25 cellular contexts compared by ENCODE assay signal in genomic region chr11:19552684-19553083, GRCh38.
"Had no signal": no experiment of that assay in that cellular context is flagged by ENCODE, and none has a peak within 500 bp of the region (broad histone marks: within the 10 kb centered on the region; RNA-seq: fewer than 3 reads in every experiment).

No MANE protein-coding gene starts in this region.

- H3K9me3 Mint-ChIP-seq: activated naive CD4-positive, alpha-beta T cell treated with anti-CD3 and anti-CD28 coated beads for 36 hours; dendritic cell treated with granulocyte-macrophage colony-stimulating factor and Interleukin-4, amounts not matched to agents 40 ng/mL and 50 ng/mL, for 4 days; nephron progenitor cell; type B pancreatic cell had no signal

- H3K4me1 ChIP-seq: uterus had no signal

- ATAC-seq: activated CD4-positive, CD25-positive, alpha-beta regulatory T cell treated with anti-CD3 and anti-CD28 coated beads, Interleukin-2, amount 50 U/mL, for 24 hours; mucosa of descending colon; stimulated activated naive CD8-positive, alpha-beta T cell treated with anti-CD3 and anti-CD28 coated beads, Interleukin-15, Interleukin-2, amounts not matched to agents 100 U/mL and 50 U/mL, for 24 hours; T-helper 17 cell had no signal

- H3K27ac ChIP-seq: uterus, WERI-Rb-1 had no signal

- H3K4me3 ChIP-seq: mucosa of descending colon, uterus had no signal

- H3K27ac Mint-ChIP-seq: activated naive CD4-positive, alpha-beta T cell treated with anti-CD3 and anti-CD28 coated beads for 36 hours; dendritic cell treated with granulocyte-macrophage colony-stimulating factor and Interleukin-4, amounts not matched to agents 40 ng/mL and 50 ng/mL, for 4 days; nephron progenitor cell; T-helper 17 cell; type B pancreatic cell had no signal

- H3K4me3 Mint-ChIP-seq: activated naive CD4-positive, alpha-beta T cell treated with anti-CD3 and anti-CD28 coated beads for 36 hours; dendritic cell treated with granulocyte-macrophage colony-stimulating factor and Interleukin-4, amounts not matched to agents 40 ng/mL and 50 ng/mL, for 4 days; nephron progenitor cell; T-helper 17 cell; type B pancreatic cell had no signal

- H3K27me3 ChIP-seq: uterus had no signal

- DNase-seq: activated CD4-positive, alpha-beta T cell treated with anti-CD3 and anti-CD28 coated beads for 48 hours; activated CD4-positive, alpha-beta T cell treated with anti-CD3 and anti-CD28 coated beads, Interleukin-2, amount 50 U/mL, for 48 hours; activated CD8-positive, alpha-beta memory T cell treated with anti-CD3 and anti-CD28 coated beads for 24 hours; activated effector memory CD4-positive, alpha-beta T cell treated with anti-CD3 and anti-CD28 coated beads, Interleukin-2, amount 50 U/mL, for 16 hours; activated naive CD4-positive, alpha-beta T cell treated with anti-CD3 and anti-CD28 coated beads for 36 hours; amniotic stem cell; central memory CD4-positive, alpha-beta T cell; effector CD8-positive, alpha-beta T cell; islet precursor cell; left cardiac atrium; mammary epithelial cell; mucosa of descending colon; nephron progenitor cell; right cardiac atrium; stimulated activated CD4-positive, alpha-beta T cell treated with anti-CD3 and anti-CD28 coated beads, Interleukin-4, amount 100 ng/mL, for 1 hour; stimulated activated naive CD8-positive, alpha-beta T cell treated with anti-CD3 and anti-CD28 coated beads, Interleukin-15, Interleukin-2, amounts not matched to agents 100 U/mL and 50 U/mL, for 24 hours; T-helper 17 cell; T1000; uterus; WERI-Rb-1 had no signal

- H3K36me3 Mint-ChIP-seq: type B pancreatic cell had no signal

- H3K36me3 ChIP-seq: uterus, WERI-Rb-1 had no signal

- FAIRE-seq: astrocyte, frontal cortex had no signal

- H3K9me3 ChIP-seq: mucosa of descending colon, uterus had no signal
